Comparison of ENCODE assay signal across 18 cellular contexts in genomic region chr9:98432960-98433359, GRCh38.
"Had no signal": no experiment of that assay in that cellular context is flagged by ENCODE, and none has a peak within 500 bp of the region (broad histone marks: within the 10 kb centered on the region; RNA-seq: fewer than 3 reads in every experiment).

No MANE protein-coding gene starts in this region.

- H3K36me3 ChIP-seq: MG63 had no signal

- H3K4me1 Mint-ChIP-seq: T-cell had no signal

- H3K9me3 Mint-ChIP-seq: T-cell had no signal

- H3K4me3 Mint-ChIP-seq: T-cell had no signal

- H3K27ac Mint-ChIP-seq: T-cell had no signal

- ATAC-seq: T-cell had no signal

- H3K4me3 ChIP-seq: MG63 had no signal

- DNase-seq: Karpas-422, KG1, MG63, NCI-H1092, NCI-H1105 treated with DMSO at 0.1 percent for 48 hours, NCI-H1417 treated with DMSO at 0.1 percent for 48 hours, NCI-H146, NCI-H1694 treated with DMSO at 0.1 percent for 48 hours, NCI-H1930, NCI-H2081, NCI-H2107, NCI-H2227 treated with DMSO at 0.1 percent for 48 hours, NCI-H526, Right ventricle myocardium superior, RPMI8226, SK-N-SH, SW 1271, T-cell had no signal

- H3K36me3 Mint-ChIP-seq: T-cell had no signal

- H3K27me3 ChIP-seq: MG63 had no signal

- H3K9me3 ChIP-seq: MG63, SK-N-SH had no signal
